1 cellular context compared by ENCODE assay signal in genomic region chr11:96335389-96335788, GRCh38.
TF ChIP-seq lines count a peak whose summit lies in the region.

No MANE protein-coding gene starts in this region.

TF ChIP-seq in GM12878, 131 proteins besides CTCF, POLR2A, EP300 and RAD21:
- TF ChIP-seq CHD2 (IDR thresholded peaks at IDR 0.05; ENCODE audit: borderline replicate concordance, low read depth, low read length) (no peak), STAT3 (IDR thresholded peaks at IDR 0.05; ENCODE audit: low read depth, low read length) (no peak), RCOR1 (conservative IDR thresholded peaks at IDR 0.05; ENCODE audit: low read depth, low read length) (no peak), NR2C1 (IDR thresholded peaks at IDR 0.05) (0 out of 2 replicates have a peak, but pooled peaks have one; percentile 19), FOXM1 (IDR thresholded peaks at IDR 0.05; ENCODE audit: low read depth, low read length) (no peak), NR2F1 (conservative IDR thresholded peaks at IDR 0.05) (peak; percentile 31; the same call in 1 of the 2 replicates), RBBP5 (conservative IDR thresholded peaks at IDR 0.05) (no peak)
- TF ChIP-seq, protein P1, sequence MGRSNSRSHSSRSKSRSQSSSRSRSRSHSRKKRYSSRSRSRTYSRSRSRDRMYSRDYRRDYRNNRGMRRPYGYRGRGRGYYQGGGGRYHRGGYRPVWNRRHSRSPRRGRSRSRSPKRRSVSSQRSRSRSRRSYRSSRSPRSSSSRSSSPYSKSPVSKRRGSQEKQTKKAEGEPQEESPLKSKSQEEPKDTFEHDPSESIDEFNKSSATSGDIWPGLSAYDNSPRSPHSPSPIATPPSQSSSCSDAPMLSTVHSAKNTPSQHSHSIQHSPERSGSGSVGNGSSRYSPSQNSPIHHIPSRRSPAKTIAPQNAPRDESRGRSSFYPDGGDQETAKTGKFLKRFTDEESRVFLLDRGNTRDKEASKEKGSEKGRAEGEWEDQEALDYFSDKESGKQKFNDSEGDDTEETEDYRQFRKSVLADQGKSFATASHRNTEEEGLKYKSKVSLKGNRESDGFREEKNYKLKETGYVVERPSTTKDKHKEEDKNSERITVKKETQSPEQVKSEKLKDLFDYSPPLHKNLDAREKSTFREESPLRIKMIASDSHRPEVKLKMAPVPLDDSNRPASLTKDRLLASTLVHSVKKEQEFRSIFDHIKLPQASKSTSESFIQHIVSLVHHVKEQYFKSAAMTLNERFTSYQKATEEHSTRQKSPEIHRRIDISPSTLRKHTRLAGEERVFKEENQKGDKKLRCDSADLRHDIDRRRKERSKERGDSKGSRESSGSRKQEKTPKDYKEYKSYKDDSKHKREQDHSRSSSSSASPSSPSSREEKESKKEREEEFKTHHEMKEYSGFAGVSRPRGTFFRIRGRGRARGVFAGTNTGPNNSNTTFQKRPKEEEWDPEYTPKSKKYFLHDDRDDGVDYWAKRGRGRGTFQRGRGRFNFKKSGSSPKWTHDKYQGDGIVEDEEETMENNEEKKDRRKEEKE (IDR thresholded peaks at IDR 0.05) = no peak
